ENCODE assay signal across 28 cellular contexts in genomic region chr1:67130673-67131072, GRCh38. TPM values are rescaled to one million over a fixed set of nuclear protein-coding genes. Genes with fewer than 3 reads are reported as not detected.
"Had no signal": no experiment of that assay in that cellular context is flagged by ENCODE, and none has a peak within 500 bp of the region (broad histone marks: within the 10 kb centered on the region; RNA-seq: fewer than 3 reads in every experiment).

No MANE protein-coding gene starts in this region.

- H3K4me3 ChIP-seq: MG63 had no signal

- H3K36me3 ChIP-seq: MG63 had no signal

- H3K9me3 ChIP-seq: MG63, SK-N-SH had no signal

- H3K27ac Mint-ChIP-seq: IgD-negative memory B cell; T-cell; T-helper 1 cell treated with Interleukin-12 subunit alpha and Interleukin-12 subunit beta and Interleukin-4 antibody, amounts not matched to agents 30 μg/mL and 1 μg/mL, for 36 hours had no signal

- H3K27me3 ChIP-seq: MG63 had no signal

- ATAC-seq: Panc1, PC-3, T-cell had no signal

- H3K4me3 Mint-ChIP-seq: IgD-negative memory B cell; T-cell; T-helper 1 cell treated with Interleukin-12 subunit alpha and Interleukin-12 subunit beta and Interleukin-4 antibody, amounts not matched to agents 30 μg/mL and 1 μg/mL, for 36 hours had no signal

- H3K9ac ChIP-seq: SK-N-SH had no signal

- H3K36me3 Mint-ChIP-seq: IgD-negative memory B cell, T-cell had no signal

- H3K9me3 Mint-ChIP-seq: IgD-negative memory B cell; T-cell; T-helper 1 cell treated with Interleukin-12 subunit alpha and Interleukin-12 subunit beta and Interleukin-4 antibody, amounts not matched to agents 30 μg/mL and 1 μg/mL, for 36 hours had no signal

- DNase-seq: KBM-7; MG63; NCI-H1092; NCI-H1417; NCI-H1436 treated with DMSO at 0.1 percent for 48 hours; NCI-H1694; NCI-H187 treated with DMSO at 0.1 percent for 48 hours; NCI-H2029 treated with DMSO at 0.1 percent for 48 hours; NCI-H2107; NCI-H2171 treated with DMSO at 0.1 percent for 48 hours; NCI-H226; NCI-H446; NCI-H510A; NCI-H524 treated with DMSO at 0.1 percent for 48 hours; NCI-H748 treated with DMSO at 0.1 percent for 48 hours; NK-92 treated with Interleukin-12 subunit alpha and Interleukin-12 subunit beta, amount 100 ng/mL, for 24 hours; PC-3; SHP77; SK-N-SH; SW 1271; T-cell had no signal

RNA-seq across cellular contexts. Expression of gene C1orf141, which starts 4.1 kb away (rescaled TPM):
- total RNA-seq: LHCN-M2; OCI-LY7; PC-3; SK-MEL-5; T-cell; T-helper 2 cell treated with Interferon-gamma antibody and Interleukin-4, amounts not matched to agents 100 ng/mL and 5 ng/mL, for 36 hours had no signal

RNA-seq across cellular contexts. Expression of gene IL23R, which starts 35.6 kb away (rescaled TPM):
- total RNA-seq: LHCN-M2, PC-3 had no signal
